ENCODE assay signal across 8 cellular contexts in genomic region chr7:63899691-63900393, GRCh38.
A peak's percentile ranks its signal among the peaks of the same experiment; 100 is the strongest.
DNase-seq lines count a peak whose midpoint lies in the region; ATAC-seq, FAIRE-seq and TF ChIP-seq lines count a peak whose summit lies in the region.

No MANE protein-coding gene starts in this region.

- 9 to 12% methylated on average over 29 of the region's 29 CpGs for WGBS in pancreas, 2 donors

- peak; percentile 78 to 86 (median 82) for ATAC-seq in pancreas
- peak; percentile 82 for ATAC-seq in thoracic aorta (ENCODE audit: insufficient number of reproducible peaks, low FRiP score, low read depth)

- H3K36me3 ChIP-seq in pancreas (no peaks in the 10 kb centered on the region), thoracic aorta (no peaks in the 10 kb centered on the region)

- TF ChIP-seq CTCF in NB4 (IDR thresholded peaks at IDR 0.05; ENCODE audit: low read depth, low read length) = no peak
- TF ChIP-seq CTCF in pancreas (IDR thresholded peaks at IDR 0.05) = no peak
- TF ChIP-seq CTCF in thoracic aorta (IDR thresholded peaks at IDR 0.05) = no peak
- TF ChIP-seq CTCF in GM10248 (IDR thresholded peaks at IDR 0.05; ENCODE audit: control extremely low read depth, extremely low read depth, low read depth, missing control alignments) = no peak
- TF ChIP-seq CTCF in GM10266 (IDR thresholded peaks at IDR 0.05; ENCODE audit: control insufficient read depth, insufficient read depth, low read depth, missing control alignments) = no peak

- FAIRE-seq in pancreas (lab: Jason Lieb, UNC) = no peak

- H3K9me3 ChIP-seq in pancreas (no peaks in the 10 kb centered on the region), thoracic aorta (no peaks in the 10 kb centered on the region)

- TF ChIP-seq POLR2A in NB4 (IDR thresholded peaks at IDR 0.05; ENCODE audit: extremely low read depth, insufficient read length) = no peak

- intact Hi-C loops in pancreas (cut with DNase I) = no loop called here

- H3K4me1 ChIP-seq in pancreas = no peaks in the 10 kb centered on the region
- peaks cover 0 to 5% of the 10 kb centered on the region in 2 donors for H3K4me1 ChIP-seq in thoracic aorta (ENCODE audit: control insufficient read depth in 1 of 2, low read depth in 2 of 2)

- H3K4me3 ChIP-seq in NB4 (ENCODE audit: low read depth, low read length) (peak overlapping the region; percentile 83), pancreas (peak overlapping the region; percentile 26 to 56 (median 48)), thoracic aorta (peak overlapping the region; percentile 72)

- CTCF ChIA-PET in GM10248 (lab: Yijun Ruan, JAX) = no interaction called here

- H3K27ac ChIP-seq in pancreas (peak overlapping the region in 1 of 4 donors; percentile 24), thoracic aorta (no peak overlapping the region)

- POLR2A ChIA-PET in GM10248 (lab: Yijun Ruan, JAX) = no interaction called here

- DNase-seq in NB4 (ENCODE audit: low read depth) = peak; percentile 82
- peak; percentile 59 to 73 for DNase-seq in activated CD4-positive, alpha-beta T cell treated with anti-CD3 and anti-CD28 coated beads, Interleukin-2, amount 50 U/mL, for 24 hours (ENCODE audit: low read depth in 1 of 2, low spot score in 1 of 2)
- peak; percentile 79 for DNase-seq in effector CD8-positive, alpha-beta T cell (lab: John Stamatoyannopoulos, UW)
- peak; percentile 72 to 92 (median 86) for DNase-seq in pancreas
- DNase-seq in thoracic aorta (ENCODE audit: low spot score) = peak; percentile 71
- no peak for DNase-seq in GM10248 (ENCODE audit: extremely low spot score)
- DNase-seq in epidermal melanocyte (ENCODE audit: insufficient read length, low spot score) = no peak
- DNase-seq in GM10266 (ENCODE audit: extremely low spot score) = no peak

- H3K27me3 ChIP-seq in pancreas = no peaks in the 10 kb centered on the region
- no peaks in the 10 kb centered on the region for H3K27me3 ChIP-seq in thoracic aorta (replicated peaks; ENCODE audit: insufficient read depth)

Comparison
In these comparisons a context has a peak if more than half of its experiments do, and no peak if none do; other contexts are left out.
1. DNase-seq: peak in NB4 (single experiment), activated CD4-positive, alpha-beta T cell treated with anti-CD3 and anti-CD28 coated beads, Interleukin-2, amount 50 U/mL, for 24 hours (2 of 2), effector CD8-positive, alpha-beta T cell (single experiment), pancreas (6 of 6) and thoracic aorta (single experiment); none in GM10248 (single experiment), epidermal melanocyte (single experiment) and GM10266 (single experiment).
2. Peak in every context shown above with its lines, with median percentiles within 50 percentile points of each other: H3K4me3 ChIP-seq.